ENCODE assay signal across 10 cellular contexts in genomic region chr4:102610007-102610406, GRCh38.
DNase-seq lines count a peak whose midpoint lies in the region; ATAC-seq and TF ChIP-seq lines count a peak whose summit lies in the region.
"Had no signal": no experiment of that assay in that cellular context is flagged by ENCODE, and none has a peak within 500 bp of the region (broad histone marks: within the 10 kb centered on the region; RNA-seq: fewer than 3 reads in every experiment).

No MANE protein-coding gene starts in this region.

- H3K4me1 ChIP-seq in breast epithelium (no peaks in the 10 kb centered on the region), mammary epithelial cell (ENCODE audit: insufficient read depth, low read length) (peaks cover 27% of the 10 kb centered on the region)

- H3K4me1 Mint-ChIP-seq in MCF 10A (ENCODE audit: insufficient read depth, unreplicated experiment): peaks cover 16% of the 10 kb centered on the region
- peaks cover 76% of the 10 kb centered on the region for H3K4me1 Mint-ChIP-seq in stimulated activated effector memory CD8-positive, alpha-beta T cell treated with anti-CD3 and anti-CD28 coated beads, Interleukin-12 subunit alpha, Interleukin-12 subunit beta, amount 100 ng/mL, for 72 hours

- ATAC-seq in stimulated activated effector memory CD8-positive, alpha-beta T cell treated with anti-CD3 and anti-CD28 coated beads, Interleukin-12 subunit alpha, Interleukin-12 subunit beta, amount 100 ng/mL, for 72 hours: no peak
- ATAC-seq in HG02981 (IDR thresholded peaks at IDR 0.05; ENCODE audit: unreplicated experiment): no peak
- ATAC-seq in sciatic nerve: no peak
- ATAC-seq in GM21786 (IDR thresholded peaks at IDR 0.05; ENCODE audit: unreplicated experiment): no peak
- ATAC-seq: activated CD4-positive, CD25-positive, alpha-beta regulatory T cell treated with anti-CD3 and anti-CD28 coated beads, Interleukin-2, amount 50 U/mL, for 24 hours had no signal

- in situ Hi-C loops in mammary epithelial cell (cut with MboI; ENCODE audit: low sequenced_read_pairs in 2 of 2): loop anchor here in 1 of 2 donors (25.0 kb wide), 1 partner anchor 148 kb away; no protein-coding TSS in a partner anchor

- H3K27me3 ChIP-seq in breast epithelium (no peaks in the 10 kb centered on the region), mammary epithelial cell (ENCODE audit: insufficient read depth, low read length) (no peaks in the 10 kb centered on the region)

- no peak for TF ChIP-seq POLR2A in breast epithelium (IDR thresholded peaks at IDR 0.05)

- DNase-seq in MCF 10A (ENCODE audit: unreplicated experiment): no peak
- no peak for DNase-seq in breast epithelium (ENCODE audit: low spot score in 2 of 2)
- peak; percentile 5 for DNase-seq in MV-4-11 (lab: John Stamatoyannopoulos, UW)
- no peak for DNase-seq in mammary epithelial cell
- no peak for DNase-seq in stimulated activated effector memory CD8-positive, alpha-beta T cell treated with anti-CD3 and anti-CD28 coated beads, Interleukin-12 subunit alpha, Interleukin-12 subunit beta, amount 100 ng/mL, for 72 hours (ENCODE audit: low spot score in 2 of 2)
- no peak for DNase-seq in sciatic nerve (ENCODE audit: low spot score)
- DNase-seq: GDM1 had no signal

- BruUV-seq in MCF 10A (replicated peaks; lab: Mats Ljungman, UMichigan): no TSS peak
- no TSS peak for BruUV-seq in mammary epithelial cell (replicated peaks; lab: Mats Ljungman, UMichigan)

- H3K4me3 Mint-ChIP-seq in MCF 10A (ENCODE audit: unreplicated experiment): no peak overlapping the region
- peak overlapping the region; percentile 82 for H3K4me3 Mint-ChIP-seq in stimulated activated effector memory CD8-positive, alpha-beta T cell treated with anti-CD3 and anti-CD28 coated beads, Interleukin-12 subunit alpha, Interleukin-12 subunit beta, amount 100 ng/mL, for 72 hours

- no peak overlapping the region for H3K9ac ChIP-seq in mammary epithelial cell (ENCODE audit: insufficient read depth, low read length)

- POLR2A ChIA-PET in MCF 10A (lab: Yijun Ruan, JAX): interaction anchor here (1.1 kb wide), 1 partner anchor 11 kb away, joined by 5 read pairs; no protein-coding TSS in a partner anchor

- H3K27ac ChIP-seq in breast epithelium (no peak overlapping the region), mammary epithelial cell (ENCODE audit: insufficient read depth, low read depth, low read length) (no peak overlapping the region)

- no peaks in the 10 kb centered on the region for H3K79me2 ChIP-seq in mammary epithelial cell (ENCODE audit: insufficient read depth, low read length)

- H3K4me3 ChIP-seq in breast epithelium (no peak overlapping the region), mammary epithelial cell (replicated peaks in 1 of 3; ENCODE audit: insufficient read depth in 1 of 3, low read depth in 2 of 3, low read length in 3 of 3) (no peak overlapping the region)

- CTCF ChIA-PET in MCF 10A (lab: Yijun Ruan, JAX): interaction anchor here (0.7 to 4.0 kb wide), 8 partner anchors 9 to 482 kb away, joined by 3 to 18 read pairs (median 4); no protein-coding TSS in a partner anchor
- CTCF ChIA-PET in mammary epithelial cell (lab: Charles Lee; ENCODE audit: low non-redundant PET): no interaction called here

- intact Hi-C loops in MCF 10A (cut with micrococcal nuclease): loop anchor here (5.0 kb wide), 1 partner anchor 158 kb away; no protein-coding TSS in a partner anchor
- intact Hi-C loops in breast epithelium (cut with DNase I; ENCODE audit: low total_unique reads): no loop called here
- intact Hi-C loops in mammary epithelial cell (cut with micrococcal nuclease): no loop called here
- intact Hi-C loops in sciatic nerve (cut with DNase I): loop anchor here (10.0 kb wide), 1 partner anchor 155 kb away; no protein-coding TSS in a partner anchor

- dilution Hi-C loops in mammary epithelial cell (cut with HindIII; ENCODE audit: low sequenced_read_pairs): loop anchor here (5.0 to 25.0 kb wide), 2 partner anchors 168 to 402 kb away; partner anchors contain the start of gene SLC9B1

- H4K20me1 ChIP-seq in mammary epithelial cell (ENCODE audit: insufficient read depth, low read length): no peaks in the 10 kb centered on the region

- H3K9me3 Mint-ChIP-seq in MCF 10A (ENCODE audit: unreplicated experiment): no peaks in the 10 kb centered on the region
- no peaks in the 10 kb centered on the region for H3K9me3 Mint-ChIP-seq in stimulated activated effector memory CD8-positive, alpha-beta T cell treated with anti-CD3 and anti-CD28 coated beads, Interleukin-12 subunit alpha, Interleukin-12 subunit beta, amount 100 ng/mL, for 72 hours

- peak; percentile 16 for TF ChIP-seq CTCF in MCF 10A (IDR thresholded peaks at IDR 0.05; ENCODE audit: unreplicated experiment)
- no peak for TF ChIP-seq CTCF in breast epithelium (IDR thresholded peaks at IDR 0.05)
- peak; percentile 13 to 29 for TF ChIP-seq CTCF in mammary epithelial cell (conservative IDR thresholded peaks at IDR 0.05 in 1 of 2, IDR thresholded peaks at IDR 0.05 in 1 of 2; ENCODE audit: extremely low read depth in 1 of 2, insufficient read depth in 1 of 2, low read depth in 1 of 2, low read length in 2 of 2)

- H3K36me3 ChIP-seq in breast epithelium (no peaks in the 10 kb centered on the region), mammary epithelial cell (ENCODE audit: insufficient read depth, low read length) (peaks cover 29% of the 10 kb centered on the region)

- no peak overlapping the region for H3K4me2 ChIP-seq in mammary epithelial cell (ENCODE audit: insufficient read depth, low read depth, low read length)

- H3K27ac Mint-ChIP-seq in MCF 10A (ENCODE audit: low read depth, unreplicated experiment): peak overlapping the region; percentile 16
- H3K27ac Mint-ChIP-seq in stimulated activated effector memory CD8-positive, alpha-beta T cell treated with anti-CD3 and anti-CD28 coated beads, Interleukin-12 subunit alpha, Interleukin-12 subunit beta, amount 100 ng/mL, for 72 hours: peak overlapping the region; percentile 86

- H3K9me3 ChIP-seq in breast epithelium (no peaks in the 10 kb centered on the region), mammary epithelial cell (replicated peaks; ENCODE audit: insufficient read depth, low read length) (no peaks in the 10 kb centered on the region)

- H2AFZ ChIP-seq in mammary epithelial cell (ENCODE audit: low read depth, low read length): no peak overlapping the region

- H3K36me3 Mint-ChIP-seq in MCF 10A (ENCODE audit: insufficient read depth, unreplicated experiment): peaks cover 87% of the 10 kb centered on the region
- peaks cover 98% of the 10 kb centered on the region for H3K36me3 Mint-ChIP-seq in stimulated activated effector memory CD8-positive, alpha-beta T cell treated with anti-CD3 and anti-CD28 coated beads, Interleukin-12 subunit alpha, Interleukin-12 subunit beta, amount 100 ng/mL, for 72 hours

- no peaks in the 10 kb centered on the region for H3K27me3 Mint-ChIP-seq in MCF 10A (ENCODE audit: insufficient read depth, unreplicated experiment)

Comparison
In these comparisons a context has a peak if more than half of its experiments do, and no peak if none do; other contexts are left out.
1. CTCF ChIP-seq: peak in MCF 10A (single experiment) and mammary epithelial cell (2 of 2); none in breast epithelium (0 of 3).
2. intact Hi-C loops: an anchor here in MCF 10A (5.0 kb wide) and sciatic nerve (10.0 kb wide); none called in breast epithelium and mammary epithelial cell.